Comparison of ENCODE assay signal across 24 cellular contexts in the genomic region with DNA sequence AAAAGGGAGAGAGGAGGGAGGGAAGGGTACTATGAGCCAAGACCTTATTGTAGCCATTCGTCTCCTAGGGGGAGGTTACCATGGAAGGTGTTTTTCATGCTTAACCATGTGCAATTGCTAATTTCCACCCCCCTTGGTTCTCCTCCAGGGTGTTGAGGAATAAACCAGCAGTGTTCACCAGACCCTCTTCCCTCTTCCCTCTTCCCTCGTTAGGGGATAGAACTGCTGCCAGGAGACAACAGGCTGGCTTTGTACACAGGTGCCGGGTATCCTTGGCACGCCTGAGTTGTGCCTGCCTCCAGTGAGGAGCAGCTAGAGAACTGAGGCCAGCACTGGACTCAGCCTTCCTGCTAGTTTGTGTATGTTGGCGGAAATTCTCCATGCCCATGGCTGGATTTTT. TPM values are rescaled to one million over a fixed set of nuclear protein-coding genes. Genes with fewer than 3 reads are reported as not detected.
DNase-seq lines count a peak whose midpoint lies in the region.
"Had no signal": no experiment of that assay in that cellular context is flagged by ENCODE, and none has a peak within 500 bp of the region (broad histone marks: within the 10 kb centered on the region; RNA-seq: fewer than 3 reads in every experiment).

No MANE protein-coding gene starts in this region.

- no peak overlapping the region for H3K4me3 ChIP-seq in HUES48 (ENCODE audit: low read depth, low read length)
- H3K4me3 ChIP-seq in neuronal stem cell (ENCODE audit: low read length in 2 of 2): no peak overlapping the region
- H3K4me3 ChIP-seq: BLaER1 treated with 17β-estradiol and CSF1 and Interleukin-3, amounts not matched to agents 10 nM and 100 nM; GM12878; SJSA1 had no signal

- no peak overlapping the region for H3K9ac ChIP-seq in HUES48 (ENCODE audit: low read depth, low read length)
- H3K9ac ChIP-seq in neuronal stem cell (ENCODE audit: low read depth, low read length, poor library complexity): no peak overlapping the region
- H3K9ac ChIP-seq: BLaER1 treated with 17β-estradiol and CSF1 and Interleukin-3, amounts not matched to agents 10 nM and 100 nM had no signal

- H3K36me3 ChIP-seq in HUES48 (ENCODE audit: control insufficient read depth, insufficient read depth, low read length) (no peaks in the 10 kb centered on the region), neuronal stem cell (replicated peaks in 1 of 2; ENCODE audit: control insufficient read depth in 2 of 2, insufficient read depth in 2 of 2, low read length in 2 of 2) (peaks cover 0 to 9% of the 10 kb centered on the region in 2 donors)
- H3K36me3 ChIP-seq: BLaER1 treated with 17β-estradiol and CSF1 and Interleukin-3, amounts not matched to agents 10 nM and 100 nM; SJSA1 had no signal

- H2AFZ ChIP-seq in neuronal stem cell (ENCODE audit: low read length): no peak overlapping the region

- peak overlapping the region; percentile 13 for H3K18ac ChIP-seq in neuronal stem cell (ENCODE audit: low read length)

- H3K27me3 ChIP-seq in HUES48 (ENCODE audit: control insufficient read depth, insufficient read depth, low read length) (no peaks in the 10 kb centered on the region), neuronal stem cell (ENCODE audit: control insufficient read depth in 3 of 3, insufficient read depth in 3 of 3, low read depth in 1 of 3, low read length in 3 of 3) (no peaks in the 10 kb centered on the region)
- H3K27me3 ChIP-seq: BLaER1 treated with 17β-estradiol and CSF1 and Interleukin-3, amounts not matched to agents 10 nM and 100 nM had no signal

- no peak overlapping the region for H2BK12ac ChIP-seq in neuronal stem cell (ENCODE audit: low read length)

- DNase-seq in C1 segment of cervical spinal cord (lab: John Stamatoyannopoulos, UW) (peak in 9 of 14 donors; percentile 14 to 52 (median 32)), cerebellum (ENCODE audit: low spot score) (peak; percentile 50), neuronal stem cell (ENCODE audit: low spot score) (no peak), KG1 (lab: John Stamatoyannopoulos, UW) (no peak), NCI-H510A (lab: John Stamatoyannopoulos, UW) (no peak), Kasumi-1 (lab: John Stamatoyannopoulos, UW) (no peak)
- DNase-seq: CD4-positive, alpha-beta memory T cell; COR-L47; GDM1; Karpas-422; NCI-H1092 treated with DMSO at 0.1 percent for 48 hours; NCI-H1436; NCI-H187; NCI-H2081 treated with DMSO at 0.1 percent for 48 hours; NCI-H446; NCI-H526; NCI-H82; Right ventricle myocardium superior; RPMI8226; T-cell had no signal

- no peak overlapping the region for H3K14ac ChIP-seq in neuronal stem cell (ENCODE audit: low read length)

- no peaks in the 10 kb centered on the region for H3K79me1 ChIP-seq in neuronal stem cell (ENCODE audit: low read depth, low read length)

- H3K4me2 ChIP-seq in neuronal stem cell (ENCODE audit: insufficient read depth, low read length, poor library complexity, severe bottlenecking): no peak overlapping the region
- H3K4me2 ChIP-seq: BLaER1 treated with 17β-estradiol and CSF1 and Interleukin-3, amounts not matched to agents 10 nM and 100 nM had no signal

- H3K27ac ChIP-seq in HUES48 (ENCODE audit: low read depth, low read length): peak overlapping the region; percentile 9
- no peak overlapping the region for H3K27ac ChIP-seq in neuronal stem cell (replicated peaks; ENCODE audit: low read length)
- H3K27ac ChIP-seq: BLaER1 treated with 17β-estradiol and CSF1 and Interleukin-3, amounts not matched to agents 10 nM and 100 nM; SJSA1 had no signal

- no peak overlapping the region for H4K8ac ChIP-seq in neuronal stem cell (ENCODE audit: low read depth, low read length)

- no peaks in the 10 kb centered on the region for H3K9me3 ChIP-seq in HUES48 (ENCODE audit: control insufficient read depth, insufficient read depth, low read length)
- H3K9me3 ChIP-seq in neuronal stem cell (replicated peaks in 1 of 2; ENCODE audit: control insufficient read depth in 2 of 2, insufficient read depth in 1 of 2, low read depth in 1 of 2, low read length in 2 of 2): no peaks in the 10 kb centered on the region
- H3K9me3 ChIP-seq: BLaER1 treated with 17β-estradiol and CSF1 and Interleukin-3, amounts not matched to agents 10 nM and 100 nM; SJSA1 had no signal

- H3K23ac ChIP-seq in neuronal stem cell (ENCODE audit: low read depth, low read length, poor library complexity): no peak overlapping the region

- no peak overlapping the region for H3K4ac ChIP-seq in neuronal stem cell (ENCODE audit: low read length)

- no peak overlapping the region for H2BK120ac ChIP-seq in neuronal stem cell (ENCODE audit: low read depth, low read length)

- WGBS in neuronal stem cell (ENCODE audit: extremely low coverage in 2 of 2, insufficient read length in 2 of 2, insufficient replicate concordance in 1 of 2), 2 donors: no CpG with 5 or more reads among the region's 5 CpGs

- peaks cover 4% of the 10 kb centered on the region for H3K4me1 ChIP-seq in HUES48 (ENCODE audit: control insufficient read depth, insufficient read depth, low read length)
- peaks cover 2% of the 10 kb centered on the region in 2 donors for H3K4me1 ChIP-seq in neuronal stem cell (ENCODE audit: control insufficient read depth in 2 of 2, insufficient read depth in 1 of 2, low read depth in 1 of 2, low read length in 2 of 2)
- H3K4me1 ChIP-seq: BLaER1 treated with 17β-estradiol and CSF1 and Interleukin-3, amounts not matched to agents 10 nM and 100 nM; SJSA1 had no signal

- no peak overlapping the region for H2AK5ac ChIP-seq in neuronal stem cell (ENCODE audit: low read depth, low read length)

- H4K91ac ChIP-seq in neuronal stem cell (ENCODE audit: low read depth, low read length, poor library complexity): no peak overlapping the region

- no peak overlapping the region for H2BK15ac ChIP-seq in neuronal stem cell (ENCODE audit: low read length)

- no peak overlapping the region for H2BK5ac ChIP-seq in neuronal stem cell (ENCODE audit: low read length)

RNA-seq across cellular contexts. Expression of a gene that starts 41.1 kb away (rescaled TPM):
- 61.3 TPM for total RNA-seq in cerebellum
- polyA plus RNA-seq in neuronal stem cell (2013, experiment 1 of 2): 50.0 TPM
- polyA plus RNA-seq in neuronal stem cell (2013, experiment 2 of 2): 49.6 TPM

Comparison
In these comparisons a context has a peak if more than half of its experiments do, and no peak if none do; other contexts are left out.
1. DNase-seq: peak in C1 segment of cervical spinal cord (9 of 14) and cerebellum (single experiment); none in neuronal stem cell (single experiment), KG1 (single experiment), NCI-H510A (single experiment) and Kasumi-1 (0 of 2).